ENCODE assay signal across 27 cellular contexts in genomic region chr18:67813380-67814028, GRCh38.
DNase-seq lines count a peak whose midpoint lies in the region; ATAC-seq and TF ChIP-seq lines count a peak whose summit lies in the region.
"Had no signal": no experiment of that assay in that cellular context is flagged by ENCODE, and none has a peak within 500 bp of the region (broad histone marks: within the 10 kb centered on the region; RNA-seq: fewer than 3 reads in every experiment).

No MANE protein-coding gene starts in this region.

- H3K27me3 Mint-ChIP-seq in MCF 10A (ENCODE audit: insufficient read depth, unreplicated experiment): no peaks in the 10 kb centered on the region
- H3K27me3 Mint-ChIP-seq: CD8-positive, alpha-beta memory T cell had no signal

- H3K36me3 ChIP-seq in breast epithelium (no peaks in the 10 kb centered on the region), neuron (ENCODE audit: insufficient read depth, low read length) (no peaks in the 10 kb centered on the region)
- H3K36me3 ChIP-seq: BE2C had no signal

- H3K9me3 ChIP-seq in breast epithelium: no peaks in the 10 kb centered on the region
- no peaks in the 10 kb centered on the region for H3K9me3 ChIP-seq in neuron (ENCODE audit: low read length)
- H3K9me3 ChIP-seq: BE2C had no signal

- H3K4me3 ChIP-seq in breast epithelium (no peak overlapping the region), neuron (ENCODE audit: low read length) (no peak overlapping the region)
- H3K4me3 ChIP-seq: GM12878 had no signal

- H3K27me3 ChIP-seq in breast epithelium (no peaks in the 10 kb centered on the region), neuron (ENCODE audit: insufficient read depth, low read length) (no peaks in the 10 kb centered on the region)
- H3K27me3 ChIP-seq: BE2C had no signal

- no TSS peak for BruUV-seq in MCF 10A (replicated peaks; lab: Mats Ljungman, UMichigan)

- POLR2A ChIA-PET in MCF 10A (lab: Yijun Ruan, JAX): interaction anchor here (0.5 to 0.7 kb wide), 2 partner anchors 315 to 810 kb away, joined by 3 to 4 read pairs; no protein-coding TSS in a partner anchor

- H3K36me3 Mint-ChIP-seq in MCF 10A (ENCODE audit: insufficient read depth, unreplicated experiment): no peaks in the 10 kb centered on the region
- H3K36me3 Mint-ChIP-seq in stimulated activated effector memory CD8-positive, alpha-beta T cell treated with anti-CD3 and anti-CD28 coated beads, Interleukin-12 subunit alpha, Interleukin-12 subunit beta, amount 100 ng/mL, for 72 hours: no peaks in the 10 kb centered on the region
- H3K36me3 Mint-ChIP-seq: CD14-positive monocyte; CD8-positive, alpha-beta memory T cell had no signal

- peaks cover 12% of the 10 kb centered on the region for H3K4me1 Mint-ChIP-seq in MCF 10A (ENCODE audit: insufficient read depth, unreplicated experiment)
- H3K4me1 Mint-ChIP-seq in stimulated activated effector memory CD8-positive, alpha-beta T cell treated with anti-CD3 and anti-CD28 coated beads, Interleukin-12 subunit alpha, Interleukin-12 subunit beta, amount 100 ng/mL, for 72 hours: no peaks in the 10 kb centered on the region
- H3K4me1 Mint-ChIP-seq: CD14-positive monocyte; CD8-positive, alpha-beta memory T cell had no signal

- H3K9me3 Mint-ChIP-seq in MCF 10A (ENCODE audit: unreplicated experiment): no peaks in the 10 kb centered on the region
- H3K9me3 Mint-ChIP-seq in stimulated activated effector memory CD8-positive, alpha-beta T cell treated with anti-CD3 and anti-CD28 coated beads, Interleukin-12 subunit alpha, Interleukin-12 subunit beta, amount 100 ng/mL, for 72 hours: no peaks in the 10 kb centered on the region
- H3K9me3 Mint-ChIP-seq: CD8-positive, alpha-beta memory T cell had no signal

- no peak for TF ChIP-seq CTCF in MCF 10A (IDR thresholded peaks at IDR 0.05; ENCODE audit: unreplicated experiment)
- no peak for TF ChIP-seq CTCF in breast epithelium (IDR thresholded peaks at IDR 0.05)

- DNase-seq in MCF 10A (ENCODE audit: unreplicated experiment) (peak; percentile 3), breast epithelium (ENCODE audit: low spot score in 2 of 2) (no peak), iris pigment epithelial cell (ENCODE audit: low read depth) (peak; percentile 45), Right ventricle myocardium inferior (ENCODE audit: missing footprints) (no peak)
- DNase-seq in stimulated activated effector memory CD8-positive, alpha-beta T cell treated with anti-CD3 and anti-CD28 coated beads, Interleukin-12 subunit alpha, Interleukin-12 subunit beta, amount 100 ng/mL, for 72 hours (ENCODE audit: low spot score in 2 of 2): no peak
- DNase-seq: 8988T; ACHN; BE2C; CD8-positive, alpha-beta memory T cell; DMS 273 treated with DMSO at 0.1 percent for 48 hours; DMS79; EL; GDM1; NCI-H1092 treated with DMSO at 0.1 percent for 48 hours; NCI-H1436; NCI-H187; NCI-H2107; NCI-H446 treated with DMSO at 0.1 percent for 48 hours; NCI-H526 treated with DMSO at 0.1 percent for 48 hours; SHP77 treated with DMSO at 0.1 percent for 48 hours had no signal

- H3K27ac ChIP-seq in breast epithelium: no peak overlapping the region
- H3K27ac ChIP-seq: HL-60, RWPE1 had no signal

- H2AFZ ChIP-seq in neuron (ENCODE audit: low read depth, low read length): peak overlapping the region; percentile 46

- CTCF ChIA-PET in MCF 10A (lab: Yijun Ruan, JAX): no interaction called here

- no peak overlapping the region for H3K27ac Mint-ChIP-seq in MCF 10A (ENCODE audit: low read depth, unreplicated experiment)
- H3K27ac Mint-ChIP-seq in stimulated activated effector memory CD8-positive, alpha-beta T cell treated with anti-CD3 and anti-CD28 coated beads, Interleukin-12 subunit alpha, Interleukin-12 subunit beta, amount 100 ng/mL, for 72 hours: no peak overlapping the region
- H3K27ac Mint-ChIP-seq: CD14-positive monocyte; CD8-positive, alpha-beta memory T cell had no signal

- no peak for ATAC-seq in Right ventricle myocardium inferior
- ATAC-seq in GM18858 (IDR thresholded peaks at IDR 0.05; ENCODE audit: unreplicated experiment): no peak
- ATAC-seq in stimulated activated effector memory CD8-positive, alpha-beta T cell treated with anti-CD3 and anti-CD28 coated beads, Interleukin-12 subunit alpha, Interleukin-12 subunit beta, amount 100 ng/mL, for 72 hours: no peak
- ATAC-seq: GM12878, Panc1 had no signal

- TF ChIP-seq POLR2A in breast epithelium (IDR thresholded peaks at IDR 0.05): no peak

- H3K4me3 Mint-ChIP-seq in MCF 10A (ENCODE audit: unreplicated experiment): no peak overlapping the region
- H3K4me3 Mint-ChIP-seq in stimulated activated effector memory CD8-positive, alpha-beta T cell treated with anti-CD3 and anti-CD28 coated beads, Interleukin-12 subunit alpha, Interleukin-12 subunit beta, amount 100 ng/mL, for 72 hours: no peak overlapping the region
- H3K4me3 Mint-ChIP-seq: CD14-positive monocyte; CD8-positive, alpha-beta memory T cell had no signal

- H3K4me1 ChIP-seq in breast epithelium (no peaks in the 10 kb centered on the region), neuron (ENCODE audit: insufficient read depth, low read length) (no peaks in the 10 kb centered on the region)
- H3K4me1 ChIP-seq: BE2C had no signal

- intact Hi-C loops in MCF 10A (cut with micrococcal nuclease): no loop called here
- intact Hi-C loops in breast epithelium (cut with DNase I; ENCODE audit: low total_unique reads): no loop called here
- intact Hi-C loops in Right ventricle myocardium inferior (cut with DNase I): no loop called here

Comparison
In these comparisons a context has a peak if more than half of its experiments do, and no peak if none do; other contexts are left out.
1. DNase-seq: peak in MCF 10A (single experiment) and iris pigment epithelial cell (single experiment); none in breast epithelium (0 of 2), Right ventricle myocardium inferior (single experiment) and stimulated activated effector memory CD8-positive, alpha-beta T cell treated with anti-CD3 and anti-CD28 coated beads, Interleukin-12 subunit alpha, Interleukin-12 subunit beta, amount 100 ng/mL, for 72 hours (0 of 2).